1 cellular context compared by ENCODE assay signal in the genomic region with DNA sequence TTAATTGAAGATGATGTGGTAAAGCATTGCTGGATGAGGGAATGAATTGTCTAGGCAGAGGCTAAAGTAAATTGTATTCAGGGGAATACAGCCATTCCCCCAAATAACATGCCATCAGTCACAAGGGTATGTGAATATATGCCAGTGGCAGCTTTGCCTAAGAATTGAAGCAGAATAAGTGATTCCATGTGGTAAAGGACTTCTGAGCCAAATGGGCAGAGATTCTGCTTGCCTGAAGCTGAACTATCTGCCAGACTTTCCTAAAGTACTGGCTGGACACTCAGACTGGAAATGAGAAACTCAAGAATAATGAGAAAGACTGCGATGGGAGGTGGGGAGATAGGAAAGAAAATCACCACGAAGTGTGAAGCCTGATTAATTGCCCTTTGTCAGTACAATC.
TF ChIP-seq lines count a peak whose summit lies in the region.

No MANE protein-coding gene starts in this region.

TF ChIP-seq in GM12891, 5 proteins besides CTCF, POLR2A, EP300 and RAD21:
- TF ChIP-seq POU2F2 (IDR thresholded peaks at IDR 0.05; ENCODE audit: low read depth, low read length): no peak
- TF ChIP-seq SPI1 (IDR thresholded peaks at IDR 0.05; ENCODE audit: low read depth, low read length): no peak
- TF ChIP-seq TAF1 (IDR thresholded peaks at IDR 0.05; ENCODE audit: low read depth, low read length): no peak
- TF ChIP-seq POLR2AphosphoS5 (IDR thresholded peaks at IDR 0.05; ENCODE audit: low read depth, low read length): no peak
- no peak for TF ChIP-seq PAX5 (IDR thresholded peaks at IDR 0.05; ENCODE audit: insufficient read depth, low read length, severe bottlenecking)
TF ChIP-seq in GM12891: peak in this region for 0.
